In genomic region chr3:76624128-76624527, GRCh38 we compare ENCODE assay signal across 24 cellular contexts.
"Had no signal": no experiment of that assay in that cellular context is flagged by ENCODE, and none has a peak within 500 bp of the region (broad histone marks: within the 10 kb centered on the region; RNA-seq: fewer than 3 reads in every experiment).

No MANE protein-coding gene starts in this region.

- H3K36me3 Mint-ChIP-seq: neural progenitor cell; stimulated activated effector memory CD8-positive, alpha-beta T cell treated with anti-CD3 and anti-CD28 coated beads, Interleukin-12 subunit alpha, Interleukin-12 subunit beta, amount 100 ng/mL, for 72 hours had no signal

- H2AFZ ChIP-seq: neural progenitor cell had no signal

- H3K4me3 Mint-ChIP-seq: natural killer cell treated with Interleukin-12 subunit alpha and Interleukin-12 subunit beta and Interleukin-15 and Interleukin-18, amount 100 ng/mL, for 72 hours; neural progenitor cell; stimulated activated effector memory CD8-positive, alpha-beta T cell treated with anti-CD3 and anti-CD28 coated beads, Interleukin-12 subunit alpha, Interleukin-12 subunit beta, amount 100 ng/mL, for 72 hours had no signal

- H3K4me1 ChIP-seq: esophagus squamous epithelium, gastroesophageal sphincter, neural progenitor cell, right atrium auricular region, suprapubic skin, tibial artery, upper lobe of left lung, uterus had no signal

- H3K4me1 Mint-ChIP-seq: neural progenitor cell; stimulated activated effector memory CD8-positive, alpha-beta T cell treated with anti-CD3 and anti-CD28 coated beads, Interleukin-12 subunit alpha, Interleukin-12 subunit beta, amount 100 ng/mL, for 72 hours had no signal

- H3K36me3 ChIP-seq: esophagus squamous epithelium, gastroesophageal sphincter, neural progenitor cell, ovary, right atrium auricular region, suprapubic skin, tibial artery, upper lobe of left lung, uterus had no signal

- DNase-seq: dermis blood vessel endothelial cell; esophagus squamous epithelium; foreskin fibroblast; glutamatergic neuron; left colon; left ventricle myocardium superior; mesenchymal stem cell; midbrain; nucleus accumbens; ovary; stimulated activated CD4-positive, alpha-beta T cell treated with anti-CD3 and anti-CD28 coated beads, Interleukin-4, amount 100 ng/mL, for 1 hour; stimulated activated CD8-positive, alpha-beta memory T cell treated with anti-CD3 and anti-CD28 coated beads, Interleukin-4, amount 100 ng/mL, for 48 hours; stimulated activated naive CD8-positive, alpha-beta T cell treated with anti-CD3 and anti-CD28 coated beads, Interleukin-15, Interleukin-2, amounts not matched to agents 100 U/mL and 50 U/mL, for 24 hours; tibial artery; upper lobe of left lung; uterus had no signal

- H3K27me3 ChIP-seq: esophagus squamous epithelium, gastroesophageal sphincter, neural progenitor cell, ovary, right atrium auricular region, suprapubic skin, tibial artery, upper lobe of left lung, uterus had no signal

- H3K9me3 ChIP-seq: esophagus squamous epithelium, gastroesophageal sphincter, ovary, right atrium auricular region, suprapubic skin, tibial artery, upper lobe of left lung, uterus had no signal

- H3K4me2 ChIP-seq: neural progenitor cell, smooth muscle cell had no signal

- H3K27ac Mint-ChIP-seq: natural killer cell treated with Interleukin-12 subunit alpha and Interleukin-12 subunit beta and Interleukin-15 and Interleukin-18, amount 100 ng/mL, for 72 hours; neural progenitor cell; stimulated activated effector memory CD8-positive, alpha-beta T cell treated with anti-CD3 and anti-CD28 coated beads, Interleukin-12 subunit alpha, Interleukin-12 subunit beta, amount 100 ng/mL, for 72 hours had no signal

- H3K27ac ChIP-seq: esophagus squamous epithelium, gastroesophageal sphincter, neural progenitor cell, ovary, right atrium auricular region, suprapubic skin, tibial artery, upper lobe of left lung, uterus had no signal

- H3K27me3 Mint-ChIP-seq: natural killer cell treated with Interleukin-12 subunit alpha and Interleukin-12 subunit beta and Interleukin-15 and Interleukin-18, amount 100 ng/mL, for 72 hours had no signal

- H3K9ac ChIP-seq: neural progenitor cell had no signal

- H3K9me3 Mint-ChIP-seq: neural progenitor cell had no signal

- H3K4me3 ChIP-seq: esophagus squamous epithelium, gastroesophageal sphincter, lung, neural progenitor cell, ovary, right atrium auricular region, smooth muscle cell, suprapubic skin, tibial artery, upper lobe of left lung, uterus had no signal
